ENCODE assay signal across 25 cellular contexts in genomic region chr9:114220129-114220541, GRCh38.
A peak's percentile ranks its signal among the peaks of the same experiment; 100 is the strongest.
DNase-seq lines count a peak whose midpoint lies in the region; FAIRE-seq and TF ChIP-seq lines count a peak whose summit lies in the region.
"Had no signal": no experiment of that assay in that cellular context is flagged by ENCODE, and none has a peak within 500 bp of the region (broad histone marks: within the 10 kb centered on the region; RNA-seq: fewer than 3 reads in every experiment).

No MANE protein-coding gene starts in this region.

- H3K4me1 ChIP-seq in breast epithelium, result no peaks in the 10 kb centered on the region
- peaks cover 25% of the 10 kb centered on the region for H3K4me1 ChIP-seq in mammary epithelial cell (ENCODE audit: insufficient read depth, low read length)
- peaks cover 2 to 3% of the 10 kb centered on the region in 2 donors for H3K4me1 ChIP-seq in mucosa of rectum (ENCODE audit: control insufficient read depth in 2 of 2, insufficient read depth in 2 of 2, low read length in 2 of 2)
- H3K4me1 ChIP-seq in uterus, result peaks cover 8 to 9% of the 10 kb centered on the region in 2 donors

- peak; percentile 54 for FAIRE-seq in endometrium (lab: Jason Lieb, UNC)
- FAIRE-seq in GM12892 (lab: Jason Lieb, UNC), result no peak
- FAIRE-seq: K562 had no signal

- no TSS peak for BruUV-seq in mammary epithelial cell (replicated peaks; lab: Mats Ljungman, UMichigan)

- H3K4me3 ChIP-seq in breast epithelium (no peak overlapping the region), mammary epithelial cell (replicated peaks in 1 of 3; ENCODE audit: insufficient read depth in 1 of 3, low read depth in 2 of 3, low read length in 3 of 3) (no peak overlapping the region), mucosa of rectum (ENCODE audit: low read length in 2 of 2) (no peak overlapping the region), uterus (no peak overlapping the region)
- H3K4me3 ChIP-seq: dorsolateral prefrontal cortex, K562, lower lobe of right lung, MG63, thoracic aorta had no signal

- dilution Hi-C loops in mammary epithelial cell (cut with HindIII; ENCODE audit: low sequenced_read_pairs), result no loop called here

- no peak for DNase-seq in breast epithelium (ENCODE audit: low spot score in 2 of 2)
- no peak for DNase-seq in mammary epithelial cell
- peak in 1 of 2 donors; percentile 30 for DNase-seq in uterus
- DNase-seq in HK-2 (ENCODE audit: unreplicated experiment), result no peak
- DNase-seq in NCI-H82 (lab: John Stamatoyannopoulos, UW), result no peak
- DNase-seq in GM12892 (ENCODE audit: insufficient read length), result no peak
- DNase-seq: activated CD4-positive, alpha-beta T cell treated with anti-CD3 and anti-CD28 coated beads for 4 hours; activated gamma-delta T cell treated with Interleukin-2 at 50 U/mL for 16 hours; activated T-cell treated with anti-CD3 and anti-CD28 coated beads, Interleukin-2, amount 50 U/mL, for 24 hours; AML-193; CD8-positive, alpha-beta T cell; cerebellar nuclear complex; dorsolateral prefrontal cortex; glutamatergic neuron; H7; lower lobe of right lung; MG63; NCI-H2081 treated with DMSO at 0.1 percent for 48 hours; NCI-H446 treated with DMSO at 0.1 percent for 48 hours; stimulated activated naive CD4-positive, alpha-beta T cell treated with Interleukin-2 at 50 U/mL for 16 hours had no signal

- WGBS in mammary epithelial cell (ENCODE audit: low coverage, missing lambda C conversion rate), result 100% methylated on average over 5 of the region's 8 CpGs

- H3K79me2 ChIP-seq in mammary epithelial cell (ENCODE audit: insufficient read depth, low read length), result no peaks in the 10 kb centered on the region

- CTCF ChIA-PET in mammary epithelial cell (lab: Charles Lee; ENCODE audit: low non-redundant PET), result no interaction called here

- TF ChIP-seq POLR2A in breast epithelium (IDR thresholded peaks at IDR 0.05) (no peak), uterus (IDR thresholded peaks at IDR 0.05) (no peak), GM12892 (IDR thresholded peaks at IDR 0.05; ENCODE audit: low read depth, low read length) (no peak)

- in situ Hi-C loops in mammary epithelial cell (cut with MboI; ENCODE audit: low sequenced_read_pairs in 2 of 2), result no loop called here

- H3K9me3 ChIP-seq in breast epithelium, result no peaks in the 10 kb centered on the region
- H3K9me3 ChIP-seq in mammary epithelial cell (replicated peaks; ENCODE audit: insufficient read depth, low read length), result no peaks in the 10 kb centered on the region
- no peaks in the 10 kb centered on the region for H3K9me3 ChIP-seq in mucosa of rectum (ENCODE audit: control insufficient read depth in 2 of 2, low read length in 2 of 2)
- H3K9me3 ChIP-seq in uterus, result no peaks in the 10 kb centered on the region
- H3K9me3 ChIP-seq: lower lobe of right lung, MG63, thoracic aorta had no signal

- H4K20me1 ChIP-seq in mammary epithelial cell (ENCODE audit: insufficient read depth, low read length), result no peaks in the 10 kb centered on the region

- H3K27ac ChIP-seq in breast epithelium, result peak overlapping the region; percentile 2 to 75
- no peak overlapping the region for H3K27ac ChIP-seq in mammary epithelial cell (ENCODE audit: insufficient read depth, low read depth, low read length)
- peak overlapping the region; percentile 59 to 63 for H3K27ac ChIP-seq in mucosa of rectum (ENCODE audit: low read depth in 2 of 2, low read length in 2 of 2)
- H3K27ac ChIP-seq in uterus, result peak overlapping the region; percentile 54 to 76
- H3K27ac ChIP-seq: dorsolateral prefrontal cortex, lower lobe of right lung, thoracic aorta, VCaP had no signal

- H3K9ac ChIP-seq in mammary epithelial cell (ENCODE audit: insufficient read depth, low read length) (no peak overlapping the region), mucosa of rectum (ENCODE audit: low read depth in 1 of 2, low read length in 2 of 2) (peak overlapping the region in 1 of 2 donors; percentile 18)

- H3K4me2 ChIP-seq in mammary epithelial cell (ENCODE audit: insufficient read depth, low read depth, low read length), result no peak overlapping the region

- TF ChIP-seq CTCF in breast epithelium (IDR thresholded peaks at IDR 0.05), result no peak
- TF ChIP-seq CTCF in mammary epithelial cell (conservative IDR thresholded peaks at IDR 0.05 in 1 of 2, IDR thresholded peaks at IDR 0.05 in 1 of 2; ENCODE audit: extremely low read depth in 1 of 2, insufficient read depth in 1 of 2, low read depth in 1 of 2, low read length in 2 of 2), result no peak
- no peak for TF ChIP-seq CTCF in uterus (IDR thresholded peaks at IDR 0.05)

- H3K27me3 ChIP-seq in breast epithelium, result no peaks in the 10 kb centered on the region
- H3K27me3 ChIP-seq in mammary epithelial cell (ENCODE audit: insufficient read depth, low read length), result no peaks in the 10 kb centered on the region
- H3K27me3 ChIP-seq in mucosa of rectum (ENCODE audit: control insufficient read depth in 2 of 2, insufficient read depth in 2 of 2, low read length in 2 of 2), result no peaks in the 10 kb centered on the region
- no peaks in the 10 kb centered on the region for H3K27me3 ChIP-seq in uterus
- H3K27me3 ChIP-seq: dorsolateral prefrontal cortex, MG63 had no signal

- H2AFZ ChIP-seq in mammary epithelial cell (ENCODE audit: low read depth, low read length), result no peak overlapping the region

- H3K36me3 ChIP-seq in breast epithelium (no peaks in the 10 kb centered on the region), mammary epithelial cell (ENCODE audit: insufficient read depth, low read length) (no peaks in the 10 kb centered on the region), mucosa of rectum (ENCODE audit: control insufficient read depth in 2 of 2, insufficient read depth in 2 of 2, low read length in 2 of 2) (no peaks in the 10 kb centered on the region), uterus (no peaks in the 10 kb centered on the region)
- H3K36me3 ChIP-seq: lower lobe of right lung, MG63 had no signal

- intact Hi-C loops in breast epithelium (cut with DNase I; ENCODE audit: low total_unique reads) (no loop called here), mammary epithelial cell (cut with micrococcal nuclease) (loop anchor here (5.0 kb wide), 2 partner anchors 57 to 63 kb away; partner anchors contain the start of gene COL27A1), uterus (cut with DNase I; ENCODE audit: low total_unique reads) (no loop called here)
